15 cellular contexts compared by ENCODE assay signal in the genomic region with DNA sequence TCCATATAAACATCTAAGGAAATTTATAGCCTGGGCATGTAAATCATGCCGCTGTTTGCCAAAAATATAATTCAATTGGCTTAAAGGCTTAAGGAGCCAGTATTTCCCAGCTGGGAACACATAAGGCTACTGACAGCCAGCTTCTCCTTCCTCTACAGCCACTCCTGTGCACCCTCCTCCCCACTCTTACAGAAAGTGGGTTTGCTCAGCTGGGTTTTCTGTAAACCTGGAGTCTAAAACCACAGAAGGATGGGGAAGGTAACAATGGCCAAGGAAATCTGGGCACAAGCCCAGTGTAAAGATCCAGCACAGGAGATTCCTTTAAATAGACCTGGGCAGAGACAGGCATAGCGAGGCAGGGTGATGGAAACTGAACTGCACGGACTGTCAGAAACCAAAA. TPM values are rescaled to one million over a fixed set of nuclear protein-coding genes. Genes with fewer than 3 reads are reported as not detected.
A peak's percentile ranks its signal among the peaks of the same experiment; 100 is the strongest.
DNase-seq lines count a peak whose midpoint lies in the region; ATAC-seq and TF ChIP-seq lines count a peak whose summit lies in the region.
"Had no signal": no experiment of that assay in that cellular context is flagged by ENCODE, and none has a peak within 500 bp of the region (broad histone marks: within the 10 kb centered on the region; RNA-seq: fewer than 3 reads in every experiment).

No MANE protein-coding gene starts in this region.

- no peaks in the 10 kb centered on the region for H3K27me3 ChIP-seq in fibroblast of lung (ENCODE audit: control insufficient read depth, insufficient read depth, low read length)
- H3K27me3 ChIP-seq in parathyroid adenoma (ENCODE audit: control insufficient read depth, insufficient read depth, low read length): no peaks in the 10 kb centered on the region

- no peaks in the 10 kb centered on the region for H4K20me1 ChIP-seq in fibroblast of lung (ENCODE audit: control insufficient read depth, extremely low read depth, insufficient read depth, low read length)

- no peaks in the 10 kb centered on the region for H3K79me2 ChIP-seq in fibroblast of lung (ENCODE audit: control insufficient read depth, insufficient read depth, low read length)
- peaks cover 15% of the 10 kb centered on the region for H3K79me2 ChIP-seq in parathyroid adenoma

- H3K9ac ChIP-seq in fibroblast of lung (ENCODE audit: insufficient read depth, low read length) (no peak overlapping the region), parathyroid adenoma (no peak overlapping the region)

- no peaks in the 10 kb centered on the region for H3K36me3 ChIP-seq in fibroblast of lung (ENCODE audit: control insufficient read depth, insufficient read depth, low read length)
- H3K36me3 ChIP-seq in parathyroid adenoma (ENCODE audit: control insufficient read depth, insufficient read depth, low read length): no peaks in the 10 kb centered on the region
- H3K36me3 ChIP-seq: HAP-1 had no signal

- H3K4me1 ChIP-seq in fibroblast of lung (ENCODE audit: control insufficient read depth, extremely low read depth, insufficient read depth, low read length) (no peaks in the 10 kb centered on the region), parathyroid adenoma (peaks cover 15% of the 10 kb centered on the region)

- ATAC-seq in GM21360 (IDR thresholded peaks at IDR 0.05; ENCODE audit: unreplicated experiment): no peak
- no peak for ATAC-seq in GM21529 (IDR thresholded peaks at IDR 0.05; ENCODE audit: unreplicated experiment)
- no peak for ATAC-seq in HG03175 (IDR thresholded peaks at IDR 0.05; ENCODE audit: unreplicated experiment)
- ATAC-seq: stimulated activated naive B cell treated with anti-CD40 and anti-IgM and Interleukin-4, amounts not matched to agents 10 μg/mL and 1 μg/mL and 100 μg/mL, for 72 hours had no signal

- DNase-seq in D341Med (ENCODE audit: low spot score): peak; percentile 60
- peak; percentile 82 for DNase-seq in NCI-H82 (lab: John Stamatoyannopoulos, UW)
- peak; percentile 22 to 26 for DNase-seq in fibroblast of lung (ENCODE audit: low read depth in 2 of 2)
- no peak for DNase-seq in NCI-H748 (lab: John Stamatoyannopoulos, UW; ENCODE audit: unreplicated experiment)
- DNase-seq: activated B cell treated with CpG ODN at 0.5 μM for 24 hours; NCI-H1930; NCI-H69; stimulated activated naive B cell treated with anti-CD40 and anti-IgM and Interleukin-4, amounts not matched to agents 10 μg/mL and 1 μg/mL and 100 μg/mL, for 72 hours had no signal

- no peak overlapping the region for H3K4me2 ChIP-seq in fibroblast of lung (ENCODE audit: extremely low read depth, insufficient read depth, low read length)
- no peak overlapping the region for H3K4me2 ChIP-seq in parathyroid adenoma (ENCODE audit: low read length)

- H3K4me3 ChIP-seq in fibroblast of lung (replicated peaks in 1 of 4; ENCODE audit: control extremely low read depth in 1 of 4, insufficient read depth in 1 of 4, low read depth in 3 of 4, low read length in 4 of 4) (no peak overlapping the region), parathyroid adenoma (ENCODE audit: low read depth, low read length) (no peak overlapping the region)
- H3K4me3 ChIP-seq: coronary artery, HAP-1 had no signal

- H3K9me3 ChIP-seq in fibroblast of lung (ENCODE audit: control insufficient read depth, insufficient read depth, low read depth, low read length): no peaks in the 10 kb centered on the region
- H3K9me3 ChIP-seq in parathyroid adenoma (ENCODE audit: control insufficient read depth, low read length): no peaks in the 10 kb centered on the region
- H3K9me3 ChIP-seq: HAP-1 had no signal

- H3K27ac ChIP-seq in fibroblast of lung (ENCODE audit: insufficient read depth, low read length) (no peak overlapping the region), parathyroid adenoma (peak overlapping the region; percentile 19)
- H3K27ac ChIP-seq: coronary artery, epithelial cell of prostate had no signal

- TF ChIP-seq CTCF in fibroblast of lung (conservative IDR thresholded peaks at IDR 0.05 in 1 of 2, IDR thresholded peaks at IDR 0.05 in 1 of 2; ENCODE audit: low read depth in 1 of 2, low read length in 2 of 2) (no peak), parathyroid adenoma (IDR thresholded peaks at IDR 0.05) (no peak)

- no peak overlapping the region for H2AFZ ChIP-seq in fibroblast of lung (ENCODE audit: low read length)
- H2AFZ ChIP-seq in parathyroid adenoma: no peak overlapping the region

RNA-seq across cellular contexts. Expression of a gene that starts 18.5 kb away (rescaled TPM):
- 24.4 and 30.1 TPM in 2 replicates for total RNA-seq in fibroblast of lung
- 15.4 and 22.5 TPM in 2 replicates for polyA plus RNA-seq in fibroblast of lung
- polyA plus RNA-seq in fibroblast of lung (2012): 14.2 and 22.5 TPM in 2 replicates
- polyA minus RNA-seq in fibroblast of lung (ENCODE audit: low replicate concordance): 34.8 and 49.1 TPM in 2 replicates
